Comparison of ENCODE assay signal across 3 cellular contexts in genomic region chr16:14576069-14576468, GRCh38.
TF ChIP-seq lines count a peak whose summit lies in the region.

No MANE protein-coding gene starts in this region.

TF ChIP-seq in liver, 16 proteins besides CTCF, POLR2A, EP300 and RAD21:
- TF ChIP-seq HNF4G (IDR thresholded peaks at IDR 0.05) (no peak), MAX (IDR thresholded peaks at IDR 0.05) (no peak), HNF4A (conservative IDR thresholded peaks at IDR 0.05) (no peak), REST (IDR thresholded peaks at IDR 0.05) (no peak), JUND (IDR thresholded peaks at IDR 0.05) (no peak), YY1 (IDR thresholded peaks at IDR 0.05) (no peak), TAF1 (conservative IDR thresholded peaks at IDR 0.05) (no peak), ATF3 (IDR thresholded peaks at IDR 0.05) (no peak), SP1 (IDR thresholded peaks at IDR 0.05) (no peak), FOXA1 (IDR thresholded peaks at IDR 0.05) (no peak), ZBTB33 (IDR thresholded peaks at IDR 0.05) (no peak), GABPA (IDR thresholded peaks at IDR 0.05 in 1 of 2, conservative IDR thresholded peaks at IDR 0.05 in 1 of 2) (no peak), EGR1 (IDR thresholded peaks at IDR 0.05; ENCODE audit: low read depth in 2 of 2) (no peak), RXRA (IDR thresholded peaks at IDR 0.05) (no peak), FOXA2 (IDR thresholded peaks at IDR 0.05) (no peak), NR2F2 (IDR thresholded peaks at IDR 0.05) (no peak)
TF ChIP-seq in liver: peak in this region for 0.

TF ChIP-seq in HepG2, 621 proteins besides CTCF, POLR2A, EP300 and RAD21:
- no peak for TF ChIP-seq HNRNPH1 (optimal IDR thresholded peaks at IDR 0.05; ENCODE audit: low read depth, low read length)
- TF ChIP-seq ZBTB7A (CRISPR knock-in tag; IDR thresholded peaks at IDR 0.05) = no peak
- TF ChIP-seq RELA (CRISPR knock-in tag; IDR thresholded peaks at IDR 0.05) = no peak
- no peak for TF ChIP-seq ZKSCAN5 (CRISPR knock-in tag; IDR thresholded peaks at IDR 0.05)
- TF ChIP-seq ZNF143 (CRISPR knock-in tag; IDR thresholded peaks at IDR 0.05) = no peak
- no peak for TF ChIP-seq ONECUT2 (CRISPR knock-in tag; IDR thresholded peaks at IDR 0.05)
- no peak for TF ChIP-seq DPF2 (CRISPR knock-in tag; IDR thresholded peaks at IDR 0.05; ENCODE audit: borderline replicate concordance, low read depth)
- no peak for TF ChIP-seq ZNF790 (CRISPR knock-in tag; IDR thresholded peaks at IDR 0.05; ENCODE audit: borderline replicate concordance)
TF ChIP-seq in HepG2: peak in this region for 0.

TF ChIP-seq in SK-N-SH treated with all-trans-retinoic acid at 6 μM for 48 hours, 23 proteins besides CTCF, POLR2A, EP300 and RAD21:
- TF ChIP-seq CSRNP3 (CRISPR knock-in tag; IDR thresholded peaks at IDR 0.05) (no peak), CSDC2 (CRISPR knock-in tag; IDR thresholded peaks at IDR 0.05) (no peak), POU6F1 (CRISPR knock-in tag; IDR thresholded peaks at IDR 0.05; ENCODE audit: borderline replicate concordance, low read depth) (no peak), RARB (CRISPR knock-in tag; IDR thresholded peaks at IDR 0.05) (no peak), TSHZ2 (CRISPR knock-in tag; IDR thresholded peaks at IDR 0.05) (no peak), ZFP30 (CRISPR knock-in tag; IDR thresholded peaks at IDR 0.05) (no peak), ZC3H10 (CRISPR knock-in tag; IDR thresholded peaks at IDR 0.05) (no peak), OSR1 (CRISPR knock-in tag; IDR thresholded peaks at IDR 0.05) (no peak), GLIS3 (CRISPR knock-in tag; IDR thresholded peaks at IDR 0.05) (no peak), BACH2 (CRISPR knock-in tag; IDR thresholded peaks at IDR 0.05; ENCODE audit: borderline replicate concordance) (no peak), PPARA (CRISPR knock-in tag; IDR thresholded peaks at IDR 0.05; ENCODE audit: borderline replicate concordance) (no peak), PATZ1 (CRISPR knock-in tag; IDR thresholded peaks at IDR 0.05; ENCODE audit: borderline replicate concordance) (no peak), ESRRG (CRISPR knock-in tag; IDR thresholded peaks at IDR 0.05) (no peak), CREB5 (CRISPR knock-in tag; IDR thresholded peaks at IDR 0.05; ENCODE audit: low read depth) (no peak), TOX (CRISPR knock-in tag; IDR thresholded peaks at IDR 0.05; ENCODE audit: borderline replicate concordance) (no peak), TCF4 (CRISPR knock-in tag; IDR thresholded peaks at IDR 0.05; ENCODE audit: borderline replicate concordance) (no peak), ISL1 (CRISPR knock-in tag; IDR thresholded peaks at IDR 0.05) (no peak)
